In the genomic region with DNA sequence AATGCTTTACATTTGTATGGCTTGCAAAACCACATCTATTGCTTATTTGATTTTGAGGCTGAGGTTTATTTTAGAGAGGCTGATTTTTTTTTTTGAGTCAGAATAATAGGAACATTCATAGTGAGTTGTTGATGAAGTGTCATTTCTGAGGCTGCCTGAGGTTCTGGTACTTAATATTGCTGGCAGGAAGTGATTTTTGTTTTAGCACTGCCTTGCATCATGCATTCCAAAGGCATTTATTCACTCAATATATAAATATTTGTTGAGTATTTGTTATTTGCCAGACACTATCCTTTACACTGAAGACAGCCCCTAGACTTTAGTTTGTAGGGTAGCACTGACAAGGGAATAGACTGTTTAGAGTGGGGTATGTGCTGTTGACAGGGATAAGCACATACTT, we compare ENCODE assay signal across 25 cellular contexts. TPM values are rescaled to one million over a fixed set of nuclear protein-coding genes. Genes with fewer than 3 reads are reported as not detected.
DNase-seq lines count a peak whose midpoint lies in the region; ATAC-seq and TF ChIP-seq lines count a peak whose summit lies in the region.
"Had no signal": no experiment of that assay in that cellular context is flagged by ENCODE, and none has a peak within 500 bp of the region (broad histone marks: within the 10 kb centered on the region; RNA-seq: fewer than 3 reads in every experiment).

No MANE protein-coding gene starts in this region.

- H3K79me2 ChIP-seq in PC-3 (ENCODE audit: low read length) (peaks cover 37% of the 10 kb centered on the region), Karpas-422 (ENCODE audit: low read length) (peaks cover 57% of the 10 kb centered on the region)

- H2AFZ ChIP-seq in PC-3 (ENCODE audit: low read length) (no peak overlapping the region), mesenchymal stem cell (ENCODE audit: low read depth, low read length) (no peak overlapping the region), Karpas-422 (ENCODE audit: low read length) (no peak overlapping the region)
- H2AFZ ChIP-seq: parathyroid adenoma had no signal

- H3K9me3 Mint-ChIP-seq in CD4-positive, alpha-beta T cell = no peaks in the 10 kb centered on the region
- H3K9me3 Mint-ChIP-seq in endothelial cell (ENCODE audit: unreplicated experiment) = no peaks in the 10 kb centered on the region
- H3K9me3 Mint-ChIP-seq: immature natural killer cell, naive B cell had no signal

- no peaks in the 10 kb centered on the region for H3K27me3 Mint-ChIP-seq in CD4-positive, alpha-beta T cell
- peaks cover 6% of the 10 kb centered on the region for H3K27me3 Mint-ChIP-seq in endothelial cell (ENCODE audit: unreplicated experiment)
- H3K27me3 Mint-ChIP-seq: naive B cell had no signal

- H2BK15ac ChIP-seq in mesenchymal stem cell (ENCODE audit: low read depth, poor library complexity, severe bottlenecking) = no peak overlapping the region

- no peak overlapping the region for H3K27ac Mint-ChIP-seq in CD4-positive, alpha-beta T cell
- no peak overlapping the region for H3K27ac Mint-ChIP-seq in endothelial cell (ENCODE audit: unreplicated experiment)
- H3K27ac Mint-ChIP-seq: naive B cell had no signal

- no peak overlapping the region for H3K27ac ChIP-seq in CD4-positive, alpha-beta T cell (ENCODE audit: low read depth, low read length)
- H3K27ac ChIP-seq in PC-3 (ENCODE audit: low read length) (no peak overlapping the region), mesenchymal stem cell (ENCODE audit: low read length, poor library complexity, severe bottlenecking) (no peak overlapping the region), Karpas-422 (ENCODE audit: low read length) (no peak overlapping the region)
- H3K27ac ChIP-seq: KMS-11, lower lobe of right lung, parathyroid adenoma, stomach, upper lobe of right lung had no signal

- H3K9me2 ChIP-seq in PC-3 (replicated peaks; ENCODE audit: low read length) (no peaks in the 10 kb centered on the region), Karpas-422 (replicated peaks; ENCODE audit: insufficient read depth, low read length) (no peaks in the 10 kb centered on the region)

- DNase-seq in CD4-positive, alpha-beta T cell = no peak
- DNase-seq in PC-3 (peak; percentile 68), epithelial cell of esophagus (ENCODE audit: low read depth) (peak; percentile 72), mesenchymal stem cell (peak; percentile 33), Karpas-422 (no peak), DMS 273 (lab: John Stamatoyannopoulos, UW; ENCODE audit: unreplicated experiment) (no peak), endothelial cell (ENCODE audit: low spot score) (no peak)
- DNase-seq in stimulated activated naive CD4-positive, alpha-beta T cell (lab: John Stamatoyannopoulos, UW) = no peak
- DNase-seq: activated CD4-positive, CD25-positive, alpha-beta regulatory T cell treated with anti-CD3 and anti-CD28 coated beads, Interleukin-2, amount 50 U/mL, for 72 hours; AML-193; immature natural killer cell; lower lobe of right lung; naive B cell; NCI-H1417 treated with DMSO at 0.1 percent for 48 hours; NCI-H2171; NCI-H774; stomach; T1000; upper lobe of right lung had no signal

- H3K27me3 ChIP-seq in CD4-positive, alpha-beta T cell (ENCODE audit: control insufficient read depth, insufficient read depth, low read length) = no peaks in the 10 kb centered on the region
- no peaks in the 10 kb centered on the region for H3K27me3 ChIP-seq in PC-3 (ENCODE audit: low read length)
- H3K27me3 ChIP-seq in mesenchymal stem cell (ENCODE audit: control insufficient read depth in 1 of 2, insufficient read depth in 1 of 2, low read length in 2 of 2) = no peaks in the 10 kb centered on the region
- no peaks in the 10 kb centered on the region for H3K27me3 ChIP-seq in Karpas-422 (ENCODE audit: low read length)
- H3K27me3 ChIP-seq: stomach, upper lobe of right lung had no signal

- CTCF ChIA-PET in CD4-positive, alpha-beta T cell (lab: Charles Lee) = no interaction called here
- CTCF ChIA-PET in PC-3 (lab: Charles Lee) = no interaction called here

- no TSS peak for BruUV-seq in PC-3 (replicated peaks; lab: Mats Ljungman, UMichigan)

- H3K4me2 ChIP-seq in PC-3 (ENCODE audit: low read length) = peak overlapping the region; percentile 46
- H3K4me2 ChIP-seq in mesenchymal stem cell (ENCODE audit: low read length, poor library complexity, severe bottlenecking) = no peak overlapping the region
- H3K4me2 ChIP-seq in Karpas-422 (ENCODE audit: low read depth, low read length, poor library complexity, severe bottlenecking) = no peak overlapping the region
- H3K4me2 ChIP-seq: KMS-11 had no signal

- H3K4me1 Mint-ChIP-seq in CD4-positive, alpha-beta T cell (ENCODE audit: low read depth) = peaks cover 16% of the 10 kb centered on the region
- peaks cover 11% of the 10 kb centered on the region for H3K4me1 Mint-ChIP-seq in endothelial cell (ENCODE audit: unreplicated experiment)

- H2AK5ac ChIP-seq in mesenchymal stem cell (ENCODE audit: low read length, severe bottlenecking) = no peak overlapping the region

- no peak for ATAC-seq in CD4-positive, alpha-beta T cell (ENCODE audit: poor library complexity)
- peak; percentile 48 for ATAC-seq in PC-3
- ATAC-seq: lower lobe of right lung, SK-N-SH treated with all-trans-retinoic acid at 6 μM for 48 hours, upper lobe of right lung had no signal

- peaks cover 36% of the 10 kb centered on the region for H3K79me1 ChIP-seq in mesenchymal stem cell (replicated peaks; ENCODE audit: low read length, poor library complexity, severe bottlenecking)

- H3K4me1 ChIP-seq in PC-3 (ENCODE audit: insufficient read depth, low read length) = peaks cover 20% of the 10 kb centered on the region
- H3K4me1 ChIP-seq in mesenchymal stem cell (ENCODE audit: control insufficient read depth, insufficient read depth, low read depth, low read length) = no peaks in the 10 kb centered on the region
- H3K4me1 ChIP-seq in Karpas-422 (ENCODE audit: low read length) = peaks cover 19% of the 10 kb centered on the region
- H3K4me1 ChIP-seq: Caco-2, HAP-1 had no signal

- H3K36me3 Mint-ChIP-seq in CD4-positive, alpha-beta T cell (ENCODE audit: low read depth) = peaks cover 10% of the 10 kb centered on the region
- H3K36me3 Mint-ChIP-seq in endothelial cell (ENCODE audit: low read depth, unreplicated experiment) = peaks cover 9% of the 10 kb centered on the region

- H3K18ac ChIP-seq in mesenchymal stem cell (ENCODE audit: low read depth in 1 of 2, low read length in 2 of 2) = no peak overlapping the region

- H2BK12ac ChIP-seq in mesenchymal stem cell (ENCODE audit: low read length in 2 of 2) = no peak overlapping the region

- no peak overlapping the region for H3K14ac ChIP-seq in mesenchymal stem cell (ENCODE audit: low read length in 2 of 2)

- no peak overlapping the region for H3K23ac ChIP-seq in mesenchymal stem cell (ENCODE audit: low read length in 2 of 2)

- H4K20me1 ChIP-seq in PC-3 (ENCODE audit: low read length) (peaks cover 8% of the 10 kb centered on the region; the same call in 1 of the 2 replicates), Karpas-422 (ENCODE audit: insufficient read depth, low read depth, low read length) (no peaks in the 10 kb centered on the region)

- H3K9ac ChIP-seq in PC-3 (ENCODE audit: low read length) (no peak overlapping the region), mesenchymal stem cell (ENCODE audit: low read length) (no peak overlapping the region), Karpas-422 (ENCODE audit: low read length) (no peak overlapping the region)
- H3K9ac ChIP-seq: KMS-11, parathyroid adenoma had no signal

- H3K36me3 ChIP-seq in PC-3 (ENCODE audit: low read depth, low read length) (peaks cover 7% of the 10 kb centered on the region), mesenchymal stem cell (ENCODE audit: control insufficient read depth in 1 of 2, insufficient read depth in 2 of 2, low read depth in 1 of 2, low read length in 2 of 2) (peaks cover 8 to 60% of the 10 kb centered on the region in 2 experiments), Karpas-422 (ENCODE audit: insufficient read depth, low read length) (peaks cover 33% of the 10 kb centered on the region)

- no peaks in the 10 kb centered on the region for H3K9me3 ChIP-seq in CD4-positive, alpha-beta T cell (ENCODE audit: control insufficient read depth, low read length)
- H3K9me3 ChIP-seq in PC-3 (ENCODE audit: low read length) = no peaks in the 10 kb centered on the region
- no peaks in the 10 kb centered on the region for H3K9me3 ChIP-seq in mesenchymal stem cell (ENCODE audit: control insufficient read depth, low read length)
- no peaks in the 10 kb centered on the region for H3K9me3 ChIP-seq in Karpas-422 (ENCODE audit: low read length)
- H3K9me3 ChIP-seq: Caco-2, HAP-1, lower lobe of right lung, stomach, upper lobe of right lung had no signal

- intact Hi-C loops in CD4-positive, alpha-beta T cell (cut with DNase I, micrococcal nuclease) = loop anchor here in 1 of 2 experiments (10.0 kb wide), 2 partner anchors 1442 to 1712 kb away; partner anchors contain the start of genes ERP44, INVS and NR4A3
- intact Hi-C loops in PC-3 (cut with micrococcal nuclease) = no loop called here

- POLR2A ChIA-PET in CD4-positive, alpha-beta T cell (lab: Charles Lee) = interaction anchor here (0.7 to 1.5 kb wide), 3 partner anchors 34 to 155 kb away, joined by 3 to 5 read pairs (median 3); no protein-coding TSS in a partner anchor
- POLR2A ChIA-PET in PC-3 (lab: Charles Lee; ENCODE audit: unreplicated experiment) = no interaction called here

- no peak overlapping the region for H4K91ac ChIP-seq in mesenchymal stem cell (ENCODE audit: low read length)

- H2BK120ac ChIP-seq in mesenchymal stem cell (ENCODE audit: low read depth, low read length) = no peak overlapping the region

- peak overlapping the region; percentile 58 for H3K4me3 Mint-ChIP-seq in CD4-positive, alpha-beta T cell
- H3K4me3 Mint-ChIP-seq in endothelial cell (ENCODE audit: unreplicated experiment) = no peak overlapping the region

- no peak overlapping the region for H2BK5ac ChIP-seq in mesenchymal stem cell (ENCODE audit: low read depth, low read length, poor library complexity, severe bottlenecking)

- H3K4me3 ChIP-seq in PC-3 (ENCODE audit: low read length) = no peak overlapping the region
- no peak overlapping the region for H3K4me3 ChIP-seq in epithelial cell of esophagus (ENCODE audit: low read length)
- H3K4me3 ChIP-seq in mesenchymal stem cell (ENCODE audit: insufficient read depth in 1 of 2, low read depth in 1 of 2, low read length in 2 of 2) = no peak overlapping the region
- no peak overlapping the region for H3K4me3 ChIP-seq in Karpas-422 (ENCODE audit: low read length)
- H3K4me3 ChIP-seq: HAP-1, lower lobe of right lung, stomach, upper lobe of right lung had no signal

- H3K4ac ChIP-seq in mesenchymal stem cell (ENCODE audit: low read depth in 1 of 2, low read length in 2 of 2) = no peak overlapping the region

- no peak overlapping the region for H4K8ac ChIP-seq in mesenchymal stem cell (ENCODE audit: low read length)

- H3F3A ChIP-seq in PC-3 (ENCODE audit: low read length, unreplicated experiment) = no peaks in the 10 kb centered on the region

- TF ChIP-seq CTCF in CD4-positive, alpha-beta T cell (IDR thresholded peaks at IDR 0.05) = no peak
- TF ChIP-seq CTCF in PC-3 (conservative IDR thresholded peaks at IDR 0.05; ENCODE audit: low read depth, low read length) = no peak
- TF ChIP-seq CTCF in epithelial cell of esophagus (IDR thresholded peaks at IDR 0.05; ENCODE audit: insufficient read depth, low read depth, low read length, missing control alignments) = no peak
- TF ChIP-seq CTCF in endothelial cell (IDR thresholded peaks at IDR 0.05; ENCODE audit: unreplicated experiment) = no peak

RNA-seq across cellular contexts. Expression of gene RNF20, which starts 2.7 kb away (rescaled TPM):
- total RNA-seq in CD4-positive, alpha-beta T cell = 10 to 100 TPM; 26.9 to 27.6 TPM
- total RNA-seq in PC-3 (2014; rRNA removed) (12.1 and 14.7 TPM in 2 replicates), endothelial cell (ENCODE audit: unreplicated experiment) (46.1 TPM)
- polyA plus RNA-seq in mesenchymal stem cell (2013, experiment 1 of 2) = 25.4 TPM
- polyA plus RNA-seq in mesenchymal stem cell (2013, experiment 2 of 2) = 22.3 TPM
- 12.0 and 17.7 TPM in 2 replicates for total RNA-seq in Karpas-422 (2014; rRNA removed; shearing (Covaris generic); ENCODE audit: low replicate concordance)

RNA-seq across cellular contexts. Expression of gene PPP3R2, which starts 58.4 kb away (rescaled TPM):
- total RNA-seq in CD4-positive, alpha-beta T cell = not detected
- total RNA-seq in PC-3 (2014; rRNA removed) (not detected in 2 replicates), endothelial cell (ENCODE audit: unreplicated experiment) (2.2 TPM)
- not detected for polyA plus RNA-seq in mesenchymal stem cell (2013, experiment 1 of 2)
- polyA plus RNA-seq in mesenchymal stem cell (2013, experiment 2 of 2) = not detected
- not detected in 2 replicates for total RNA-seq in Karpas-422 (2014; rRNA removed; shearing (Covaris generic); ENCODE audit: low replicate concordance)
- total RNA-seq: Caco-2, glomerular endothelial cell, lower lobe of right lung, stomach, upper lobe of right lung had no signal
- polyA plus RNA-seq: immature natural killer cell, stomach had no signal

Comparison
In these comparisons a context has a peak if more than half of its experiments do, and no peak if none do; other contexts are left out.
1. DNase-seq: peak in PC-3 (single experiment), epithelial cell of esophagus (single experiment) and mesenchymal stem cell (single experiment); none in CD4-positive, alpha-beta T cell (0 of 10), Karpas-422 (single experiment), stimulated activated naive CD4-positive, alpha-beta T cell (0 of 6), DMS 273 (single experiment) and endothelial cell (single experiment).